In genomic region chr14:24785698-24786097, GRCh38 we compare ENCODE assay signal across 22 cellular contexts.
"Had no signal": no experiment of that assay in that cellular context is flagged by ENCODE, and none has a peak within 500 bp of the region (broad histone marks: within the 10 kb centered on the region; RNA-seq: fewer than 3 reads in every experiment).

No MANE protein-coding gene starts in this region.

- H3K36me3 Mint-ChIP-seq: T-cell had no signal

- FAIRE-seq: RCC 7860 had no signal

- H2AFZ ChIP-seq: PC-9 had no signal

- H3K9me3 ChIP-seq: MG63, SJSA1 had no signal

- ATAC-seq: Panc1, SK-N-SH treated with all-trans-retinoic acid at 6 μM for 48 hours, T-cell had no signal

- H3K4me3 Mint-ChIP-seq: T-cell had no signal

- H3K9me3 Mint-ChIP-seq: T-cell had no signal

- H3K36me3 ChIP-seq: MG63, SJSA1 had no signal

- H3K27ac ChIP-seq: PC-9, SJSA1, SK-N-MC had no signal

- H3K4me1 Mint-ChIP-seq: T-cell had no signal

- H3K4me1 ChIP-seq: SJSA1 had no signal

- DNase-seq: Kasumi-1, MG63, NCI-H1048, NCI-H1436, NCI-H146, NCI-H1694, NCI-H187, NCI-H2081, NCI-H2171 treated with DMSO at 0.1 percent for 48 hours, NCI-H2227 treated with DMSO at 0.1 percent for 48 hours, NCI-H446, NCI-H524 treated with DMSO at 0.1 percent for 48 hours, NCI-H526 treated with DMSO at 0.1 percent for 48 hours, PC-9, Right ventricle myocardium superior, RPMI8226, T-cell had no signal

- H3K27me3 ChIP-seq: MG63, SJSA1 had no signal

- H3K4me2 ChIP-seq: PC-9 had no signal

- H3K27ac Mint-ChIP-seq: T-cell had no signal

- H3K4me3 ChIP-seq: MG63, PC-9, SJSA1, SK-N-MC had no signal
